Comparison of ENCODE assay signal across 12 cellular contexts in genomic region chr20:49460916-49461315, GRCh38. TPM values are rescaled to one million over a fixed set of nuclear protein-coding genes. Genes with fewer than 3 reads are reported as not detected.
DNase-seq lines count a peak whose midpoint lies in the region; ATAC-seq, FAIRE-seq and TF ChIP-seq lines count a peak whose summit lies in the region.
"Had no signal": no experiment of that assay in that cellular context is flagged by ENCODE, and none has a peak within 500 bp of the region (broad histone marks: within the 10 kb centered on the region; RNA-seq: fewer than 3 reads in every experiment).

No MANE protein-coding gene starts in this region.

- TF ChIP-seq CTCF in epithelial cell of proximal tubule (conservative IDR thresholded peaks at IDR 0.05; ENCODE audit: low read depth, low read length) (no peak), GM20000 (IDR thresholded peaks at IDR 0.05; ENCODE audit: extremely low read depth, missing control alignments) (no peak)

- FAIRE-seq in RCC 7860 (lab: Jason Lieb, UNC), result peak; percentile 99

- no peaks in the 10 kb centered on the region; the same call in 1 of the 2 replicates for H3K27me3 ChIP-seq in H7 (ENCODE audit: control insufficient read depth, insufficient read depth, low read length)

- no peak overlapping the region for H3K4me3 ChIP-seq in epithelial cell of proximal tubule (ENCODE audit: low read depth, low read length)
- H3K4me3 ChIP-seq in H7 (ENCODE audit: insufficient read depth, low read depth, low read length), result no peak overlapping the region

- ATAC-seq in GM21619 (IDR thresholded peaks at IDR 0.05; ENCODE audit: unreplicated experiment), result no peak

- DNase-seq in A172 (ENCODE audit: low spot score) (peak; percentile 73), LoVo (ENCODE audit: low spot score) (peak; percentile 60), RCC 7860 (ENCODE audit: low spot score) (peak; percentile 95), epithelial cell of proximal tubule (ENCODE audit: low read depth) (peak; percentile 61), GM20000 (ENCODE audit: low spot score) (no peak), DMS114 treated with DMSO at 0.1 percent for 48 hours (lab: John Stamatoyannopoulos, UW; ENCODE audit: unreplicated experiment) (no peak), H7 (no peak)
- DNase-seq: activated naive CD8-positive, alpha-beta T cell treated with anti-CD3 and anti-CD28 coated beads, Interleukin-2, amount 10 ng/mL, durations not matched to agents 7 days and 5 days; Caco-2; NCI-H1417 treated with DMSO at 0.1 percent for 48 hours; NK-92 treated with Interleukin-12 subunit alpha and Interleukin-12 subunit beta, amount 100 ng/mL, for 24 hours had no signal

- H3K36me3 ChIP-seq in H7 (replicated peaks; ENCODE audit: control insufficient read depth, insufficient read depth, low read length), result no peaks in the 10 kb centered on the region

RNA-seq across cellular contexts. Expression of gene KCNB1, which starts 21.6 kb away (rescaled TPM):
- 0.31 and 0.41 TPM in 2 replicates for total RNA-seq in A172 (2014; rRNA removed; shearing (Covaris generic))
- total RNA-seq in epithelial cell of proximal tubule, result not detected in 2 replicates
- 0.41 and 0.48 TPM in 2 replicates for total RNA-seq in H7 (2014; rRNA removed; shearing (Covaris generic))

Comparison
In these comparisons a context has a peak if more than half of its experiments do, and no peak if none do; other contexts are left out.
1. DNase-seq: peak in A172 (single experiment), LoVo (single experiment), RCC 7860 (single experiment) and epithelial cell of proximal tubule (single experiment); none in GM20000 (single experiment), DMS114 treated with DMSO at 0.1 percent for 48 hours (single experiment) and H7 (single experiment).